1 cellular context compared by ENCODE assay signal in genomic region chr19:6710273-6711077, GRCh38.
TF ChIP-seq lines count a peak whose summit lies in the region.

No MANE protein-coding gene starts in this region.

TF ChIP-seq in endothelial cell of umbilical vein, 7 proteins besides CTCF, POLR2A, EP300 and RAD21:
- TF ChIP-seq GATA2 (IDR thresholded peaks at IDR 0.05; ENCODE audit: insufficient read depth, insufficient read length, low read depth, low read length), result no peak
- TF ChIP-seq EZH2 (IDR thresholded peaks at IDR 0.05; ENCODE audit: borderline replicate concordance, low read depth, low read length, severe bottlenecking), result peak; percentile 23
